ENCODE assay signal across 11 cellular contexts in genomic region chr2:24917731-24918325, GRCh38. TPM values are rescaled to one million over a fixed set of nuclear protein-coding genes. Genes with fewer than 3 reads are reported as not detected.
DNase-seq lines count a peak whose midpoint lies in the region; ATAC-seq, FAIRE-seq and TF ChIP-seq lines count a peak whose summit lies in the region.
"Had no signal": no experiment of that assay in that cellular context is flagged by ENCODE, and none has a peak within 500 bp of the region (broad histone marks: within the 10 kb centered on the region; RNA-seq: fewer than 3 reads in every experiment).

No MANE protein-coding gene starts in this region.

- peaks cover 14% of the 10 kb centered on the region for H3F3A ChIP-seq in MM.1S (ENCODE audit: insufficient read depth, low read length)

- BruUV-seq in Caco-2 (replicated peaks; lab: Mats Ljungman, UMichigan), result no TSS peak

- H3K4me3 ChIP-seq in Caco-2 (ENCODE audit: low read depth, low read length) (no peak overlapping the region), MM.1S (ENCODE audit: low read length) (peak overlapping the region; percentile 12; the same call in 1 of the 2 replicates), H1 (ENCODE audit: extremely low read depth in 1 of 4, insufficient read depth in 2 of 4, low read depth in 3 of 4, low read length in 4 of 4) (no peak overlapping the region)

- FAIRE-seq in H1 (lab: Jason Lieb, UNC), result no peak

- H3K4me1 ChIP-seq in Caco-2, result peaks cover 6% of the 10 kb centered on the region; the same call in 1 of the 2 replicates
- H3K4me1 ChIP-seq in MM.1S (ENCODE audit: low read length), result peaks cover 16% of the 10 kb centered on the region
- peaks cover 0 to 13% (median 3%) of the 10 kb centered on the region in 4 experiments; a peak in 5 of 7 replicates for H3K4me1 ChIP-seq in H1 (replicated peaks in 1 of 4; ENCODE audit: control insufficient read depth in 3 of 4, insufficient read depth in 4 of 4, low read length in 3 of 4)

- CTCF ChIA-PET in Caco-2 (lab: Charles Lee), result no interaction called here
- CTCF ChIA-PET in H1 (lab: Charles Lee; ENCODE audit: partially characterized antibody), result interaction anchor here (0.5 to 2.2 kb wide), 5 partner anchors 11 to 105 kb away, joined by 3 to 6 read pairs (median 3); no protein-coding TSS in a partner anchor

- H3K4me2 ChIP-seq in MM.1S (ENCODE audit: low read depth, low read length) (peak overlapping the region; percentile 96), H1 (ENCODE audit: insufficient read depth in 1 of 2, low read depth in 2 of 2, low read length in 2 of 2) (no peak overlapping the region; a peak in 1 of 4 replicates)

- H3K14ac ChIP-seq in H1 (ENCODE audit: insufficient read length), result no peak overlapping the region

- no peaks in the 10 kb centered on the region for H3K9me2 ChIP-seq in MM.1S (replicated peaks; ENCODE audit: insufficient read depth, low read length)

- POLR2A ChIA-PET in Caco-2 (lab: Charles Lee) (no interaction called here), H1 (lab: Charles Lee; ENCODE audit: partially characterized antibody) (no interaction called here)

- H4K20me1 ChIP-seq in MM.1S (ENCODE audit: insufficient read depth, low read length), result peaks cover 14% of the 10 kb centered on the region; the same call in 1 of the 2 replicates
- peaks cover 0 to 20% of the 10 kb centered on the region in 2 experiments for H4K20me1 ChIP-seq in H1 (replicated peaks in 1 of 2; ENCODE audit: control insufficient read depth in 1 of 2, insufficient read depth in 2 of 2, low read length in 2 of 2)

- no peaks in the 10 kb centered on the region for H3K9me3 Mint-ChIP-seq in Caco-2 (ENCODE audit: unreplicated experiment)
- H3K9me3 Mint-ChIP-seq in progenitor cell of endocrine pancreas (ENCODE audit: low read depth), result no peaks in the 10 kb centered on the region

- H3K36me3 ChIP-seq in Caco-2 (ENCODE audit: control insufficient read depth, insufficient read depth, low read length), result no peaks in the 10 kb centered on the region; the same call in 1 of the 2 replicates
- H3K36me3 ChIP-seq in MM.1S (replicated peaks; ENCODE audit: insufficient read depth, low read length), result no peaks in the 10 kb centered on the region; the same call in none of the 2 replicates
- H3K36me3 ChIP-seq in H1 (ENCODE audit: control insufficient read depth in 2 of 4, insufficient read depth in 4 of 4, low read length in 3 of 4), result no peaks in the 10 kb centered on the region

- TF ChIP-seq EP300 in H1 (IDR thresholded peaks at IDR 0.05; ENCODE audit: borderline replicate concordance in 1 of 2, low read depth in 2 of 2, low read length in 2 of 2), result no peak

- H4K8ac ChIP-seq in H1 (ENCODE audit: extremely low read depth, insufficient read depth, low read length), result peak overlapping the region; percentile 53; the same call in 1 of the 2 replicates

- TF ChIP-seq CTCF in Caco-2 (IDR thresholded peaks at IDR 0.05; ENCODE audit: insufficient read depth in 1 of 2, low read depth in 1 of 2, low read length in 1 of 2, severe bottlenecking in 1 of 2, unreplicated experiment in 1 of 2) (no peak), MM.1S (IDR thresholded peaks at IDR 0.05; ENCODE audit: low read length) (no peak), H1 (IDR thresholded peaks at IDR 0.05; ENCODE audit: control extremely low read depth in 1 of 3, insufficient read depth in 1 of 3, low read depth in 1 of 3, low read length in 3 of 3) (no peak), progenitor cell of endocrine pancreas (IDR thresholded peaks at IDR 0.05; ENCODE audit: unreplicated experiment) (no peak), GM20000 (IDR thresholded peaks at IDR 0.05; ENCODE audit: extremely low read depth, missing control alignments) (no peak)

- no peak overlapping the region for H3K4ac ChIP-seq in H1 (replicated peaks; ENCODE audit: insufficient read length, low read depth, low read length)

- WGBS in H1 (ENCODE audit: extremely low coverage in 1 of 2, insufficient coverage in 1 of 2, insufficient read length in 1 of 2, insufficient replicate concordance in 2 of 2, low coverage in 1 of 2, low lambda C conversion rate in 2 of 2, missing lambda C conversion rate in 1 of 2), 2 experiments, result 89% methylated on average over 9 of the region's 12 CpGs; no CpG with 5 or more reads in 1 of the 2 experiments

- intact Hi-C loops in Caco-2 (cut with micrococcal nuclease; ENCODE audit: unreplicated experiment), result no loop called here

- H3K4me3 Mint-ChIP-seq in Caco-2 (ENCODE audit: unreplicated experiment) (peak overlapping the region; percentile 89), progenitor cell of endocrine pancreas (ENCODE audit: low read depth) (peak overlapping the region; percentile 70)

- H3K4me1 Mint-ChIP-seq in Caco-2 (ENCODE audit: low read depth, unreplicated experiment) (peaks cover 25% of the 10 kb centered on the region), progenitor cell of endocrine pancreas (ENCODE audit: low read depth) (peaks cover 3% of the 10 kb centered on the region)

- TF ChIP-seq RAD21 in H1 (IDR thresholded peaks at IDR 0.05 in 1 of 2, conservative IDR thresholded peaks at IDR 0.05 in 1 of 2; ENCODE audit: low read depth in 2 of 2, low read length in 2 of 2), result no peak

- no peak overlapping the region for H2BK15ac ChIP-seq in H1 (ENCODE audit: low read length)

- H2BK5ac ChIP-seq in H1 (ENCODE audit: low read depth, low read length), result no peak overlapping the region

- H3K27ac ChIP-seq in MM.1S (ENCODE audit: low read length) (no peak overlapping the region), H1 (ENCODE audit: low read depth, low read length) (no peak overlapping the region)
- H3K27ac ChIP-seq: HL-60, SJCRH30 had no signal

- no peak for TF ChIP-seq POLR2A in H1 (IDR thresholded peaks at IDR 0.05; ENCODE audit: control extremely low read depth in 1 of 2, low read depth in 2 of 2, low read length in 2 of 2)

- H2BK12ac ChIP-seq in H1 (ENCODE audit: low read depth, low read length), result no peak overlapping the region

- H2AFZ ChIP-seq in MM.1S (ENCODE audit: low read length), result no peak overlapping the region
- no peak overlapping the region for H2AFZ ChIP-seq in H1 (ENCODE audit: low read length)

- H3K36me3 Mint-ChIP-seq in Caco-2 (ENCODE audit: insufficient read depth, unreplicated experiment) (peaks cover 21% of the 10 kb centered on the region), progenitor cell of endocrine pancreas (ENCODE audit: insufficient read depth) (no peaks in the 10 kb centered on the region)

- H3K9ac ChIP-seq in MM.1S (ENCODE audit: low read length) (no peak overlapping the region; the same call in 1 of the 2 replicates), H1 (replicated peaks in 1 of 4; ENCODE audit: extremely low read depth in 1 of 4, low read depth in 3 of 4, low read length in 3 of 4) (no peak overlapping the region)

- ATAC-seq in GM19455 (IDR thresholded peaks at IDR 0.05; ENCODE audit: unreplicated experiment) (no peak), GM21717 (IDR thresholded peaks at IDR 0.05; ENCODE audit: unreplicated experiment) (no peak)

- no peak for DNase-seq in Caco-2
- DNase-seq in MM.1S, result no peak
- DNase-seq in H1 (ENCODE audit: low read depth in 1 of 2, low spot score in 2 of 2), result no peak
- DNase-seq in progenitor cell of endocrine pancreas (ENCODE audit: low spot score, unreplicated experiment), result no peak
- no peak for DNase-seq in GM20000 (ENCODE audit: low spot score)
- DNase-seq in GM03348 (ENCODE audit: low spot score), result no peak
- DNase-seq: NCI-H1694, SJCRH30 had no signal

- no peak overlapping the region for H2BK120ac ChIP-seq in H1 (replicated peaks; ENCODE audit: low read depth, low read length)

- H3K56ac ChIP-seq in H1 (replicated peaks; ENCODE audit: insufficient read length, low read depth, low read length), result no peak overlapping the region

- no peak overlapping the region for H3K23ac ChIP-seq in H1 (ENCODE audit: insufficient read length)

- H3K27me3 ChIP-seq in Caco-2 (replicated peaks; ENCODE audit: control insufficient read depth, insufficient read depth, low read length) (no peaks in the 10 kb centered on the region), MM.1S (replicated peaks; ENCODE audit: insufficient read depth, low read length) (no peaks in the 10 kb centered on the region), H1 (replicated peaks in 1 of 4; ENCODE audit: control insufficient read depth in 3 of 4, extremely low read depth in 1 of 4, insufficient read depth in 3 of 4, low read length in 3 of 4) (no peaks in the 10 kb centered on the region; a peak in 2 of 7 replicates)
- H3K27me3 ChIP-seq: SJCRH30 had no signal

- no peak overlapping the region for H4K5ac ChIP-seq in H1 (ENCODE audit: insufficient read length, low read depth, low read length)

- no peak overlapping the region for H4K91ac ChIP-seq in H1 (replicated peaks; ENCODE audit: insufficient read length, low read length)

- H3K18ac ChIP-seq in H1 (ENCODE audit: extremely low read depth, low read length), result no peak overlapping the region

- H3K27me3 Mint-ChIP-seq in Caco-2 (ENCODE audit: insufficient read depth, unreplicated experiment) (no peaks in the 10 kb centered on the region), progenitor cell of endocrine pancreas (peaks cover 25% of the 10 kb centered on the region)

- no peak overlapping the region for H3K27ac Mint-ChIP-seq in Caco-2 (ENCODE audit: unreplicated experiment)
- peak overlapping the region; percentile 64 for H3K27ac Mint-ChIP-seq in progenitor cell of endocrine pancreas

- peaks cover 11% of the 10 kb centered on the region for H3K79me1 ChIP-seq in H1 (ENCODE audit: low read depth, low read length)

- H3K23me2 ChIP-seq in H1 (ENCODE audit: low read depth, low read length), result peaks cover 3% of the 10 kb centered on the region; the same call in 1 of the 2 replicates

- H2BK20ac ChIP-seq in H1 (ENCODE audit: low read length), result no peak overlapping the region

- H3K79me2 ChIP-seq in MM.1S (ENCODE audit: low read length), result peaks cover 67% of the 10 kb centered on the region
- peaks cover 0 to 5% of the 10 kb centered on the region in 2 experiments; a peak in 1 of 4 replicates for H3K79me2 ChIP-seq in H1 (ENCODE audit: control insufficient read depth in 1 of 2, insufficient read depth in 2 of 2, low read length in 2 of 2)

- H3K9me3 ChIP-seq in Caco-2, result no peaks in the 10 kb centered on the region
- no peaks in the 10 kb centered on the region for H3K9me3 ChIP-seq in MM.1S (replicated peaks; ENCODE audit: insufficient read depth, low read length)
- H3K9me3 ChIP-seq in H1 (ENCODE audit: insufficient read depth in 2 of 2, low read depth in 1 of 2, low read length in 1 of 2), result no peaks in the 10 kb centered on the region
- H3K9me3 ChIP-seq: SJCRH30 had no signal

- H2AK5ac ChIP-seq in H1 (ENCODE audit: low read depth, low read length), result peak overlapping the region; percentile 45; the same call in 1 of the 2 replicates

RNA-seq across cellular contexts. Expression of gene ADCY3, which starts 2.2 kb away (rescaled TPM):
- total RNA-seq in Caco-2 (2022) (71.3 and 75.6 TPM in 2 replicates), progenitor cell of endocrine pancreas (22.6 and 24.6 TPM in 2 replicates)
- 50.5 and 52.9 TPM in 2 replicates for total RNA-seq in H1 (2021; fragmentation: NEBNext Ultra II Directional; extraction: Animal tissue kit (Norgen Biotek cat#: 25700))
- 45.1 and 61.8 TPM in 2 replicates for polyA plus RNA-seq in H1 (2011; rRNA removed)
- polyA plus RNA-seq in H1 (2011; cell fraction: cytosol; rRNA removed), result 42.3 TPM
- polyA plus RNA-seq in H1 (2011; cell fraction: nucleus; rRNA removed), result 128 TPM
- 29.0 to 39.1 TPM (median 33.5 TPM) in 4 replicates for polyA plus RNA-seq in H1 (2012, experiment 1 of 2)
- 22.5 TPM for polyA plus RNA-seq in H1 (2012, experiment 2 of 2)
- 38.2 TPM for polyA plus RNA-seq in H1 (2013, experiment 1 of 2)
- 35.0 TPM for polyA plus RNA-seq in H1 (2013, experiment 2 of 2)
- 92.2 and 116 TPM in 2 replicates for polyA minus RNA-seq in H1 (2011; rRNA and poly(A)+ RNA removed)
- 37.3 TPM for polyA minus RNA-seq in H1 (2011; cell fraction: cytosol; rRNA and poly(A)+ RNA removed)
- 53.5 TPM for polyA minus RNA-seq in H1 (2011; cell fraction: nucleus; rRNA and poly(A)+ RNA removed)

RNA-seq across cellular contexts. Expression of gene DNAJC27, which starts 53.9 kb away (rescaled TPM):
- total RNA-seq in Caco-2 (2022) (5.1 and 6.1 TPM in 2 replicates), progenitor cell of endocrine pancreas (11.3 and 12.3 TPM in 2 replicates)
- 3.7 and 4.5 TPM in 2 replicates for total RNA-seq in H1 (2021; fragmentation: NEBNext Ultra II Directional; extraction: Animal tissue kit (Norgen Biotek cat#: 25700))
- polyA plus RNA-seq in H1 (2011; rRNA removed), result 1.4 and 1.5 TPM in 2 replicates
- polyA plus RNA-seq in H1 (2011; cell fraction: cytosol; rRNA removed), result 2.6 TPM
- 2.0 TPM for polyA plus RNA-seq in H1 (2011; cell fraction: nucleus; rRNA removed)
- 1.7 to 2.8 TPM (median 2.0 TPM) in 4 replicates for polyA plus RNA-seq in H1 (2012, experiment 1 of 2)
- polyA plus RNA-seq in H1 (2012, experiment 2 of 2), result 0.68 TPM
- 2.7 TPM for polyA plus RNA-seq in H1 (2013, experiment 1 of 2)
- 2.5 TPM for polyA plus RNA-seq in H1 (2013, experiment 2 of 2)
- polyA minus RNA-seq in H1 (2011; rRNA and poly(A)+ RNA removed), result 3.1 and 4.4 TPM in 2 replicates
- polyA minus RNA-seq in H1 (2011; cell fraction: cytosol; rRNA and poly(A)+ RNA removed), result 0.73 TPM
- polyA minus RNA-seq in H1 (2011; cell fraction: nucleus; rRNA and poly(A)+ RNA removed), result 3.3 TPM
